ENCODE assay signal across 8 cellular contexts in genomic region chr16:29820271-29820701, GRCh38. TPM values are rescaled to one million over a fixed set of nuclear protein-coding genes. Genes with fewer than 3 reads are reported as not detected.
DNase-seq lines count a peak whose midpoint lies in the region; ATAC-seq, FAIRE-seq and TF ChIP-seq lines count a peak whose summit lies in the region.

TSS of gene MVP (plus strand) at chr16:29820462. CDS start at chr16:29830550, 10,088 bp downstream.

- ATAC-seq in pancreas (peak; percentile 45 to 67 (median 60)), HG03097 (IDR thresholded peaks at IDR 0.05; ENCODE audit: low FRiP score, unreplicated experiment) (no peak), HG02981 (IDR thresholded peaks at IDR 0.05; ENCODE audit: unreplicated experiment) (no peak)

- peak within 1 kb of the TSS; percentile 99 for H3K27ac Mint-ChIP-seq in activated naive CD4-positive, alpha-beta T cell treated with anti-CD3 and anti-CD28 coated beads, Interleukin-2, amount 50 U/mL, for 24 hours

- no peak for FAIRE-seq in pancreas (lab: Jason Lieb, UNC)

- H4K20me1 ChIP-seq in OCI-LY3 (ENCODE audit: insufficient read depth, low read length): peaks cover 12% of the 10 kb centered on the region; the same call in 1 of the 2 replicates

- peak within 1 kb of the TSS; percentile 93 for H3K4me3 ChIP-seq in AG04450 (ENCODE audit: low read depth, low read length)
- peak within 1 kb of the TSS; percentile 76 for H3K4me3 ChIP-seq in OCI-LY3 (ENCODE audit: low read length)
- peak within 1 kb of the TSS; percentile 48 to 77 (median 54) for H3K4me3 ChIP-seq in pancreas

- peak within 1 kb of the TSS; percentile 96 for H3K4me3 Mint-ChIP-seq in activated naive CD4-positive, alpha-beta T cell treated with anti-CD3 and anti-CD28 coated beads, Interleukin-2, amount 50 U/mL, for 24 hours

- TF ChIP-seq CTCF in AG04450 (IDR thresholded peaks at IDR 0.05; ENCODE audit: low read depth, low read length): no peak
- TF ChIP-seq CTCF in OCI-LY3 (IDR thresholded peaks at IDR 0.05; ENCODE audit: low read depth, low read length): no peak
- no peak for TF ChIP-seq CTCF in pancreas (IDR thresholded peaks at IDR 0.05)

- H3K36me3 ChIP-seq in OCI-LY3 (replicated peaks; ENCODE audit: low read depth, low read length) (peaks cover 35% of the 10 kb centered on the region), pancreas (peaks cover 0 to 8% (median 0%) of the 10 kb centered on the region in 3 donors)

- WGBS in pancreas, 2 donors: 0% methylated on average over 4 of the region's 4 CpGs

- no peaks in the 10 kb centered on the region for H3K9me3 Mint-ChIP-seq in activated naive CD4-positive, alpha-beta T cell treated with anti-CD3 and anti-CD28 coated beads, Interleukin-2, amount 50 U/mL, for 24 hours

- DNase-seq in AG04450 (ENCODE audit: low read depth, low spot score) (no peak), globus pallidus (ENCODE audit: low spot score) (peak; percentile 62), pancreas (peak; percentile 76 to 87 (median 80))

- peaks cover 28% of the 10 kb centered on the region for H3K4me1 ChIP-seq in OCI-LY3 (ENCODE audit: low read length)
- peaks cover 36 to 66% (median 50%) of the 10 kb centered on the region in 3 donors for H3K4me1 ChIP-seq in pancreas

- peaks cover 73% of the 10 kb centered on the region for H3K4me1 Mint-ChIP-seq in activated naive CD4-positive, alpha-beta T cell treated with anti-CD3 and anti-CD28 coated beads, Interleukin-2, amount 50 U/mL, for 24 hours

- TF ChIP-seq POLR2A in GM18526 (IDR thresholded peaks at IDR 0.05; ENCODE audit: extremely low read depth, insufficient read length): peak; percentile 62

- peaks cover 31% of the 10 kb centered on the region for H3K79me2 ChIP-seq in OCI-LY3 (ENCODE audit: low read length)

- H3K4me2 ChIP-seq in OCI-LY3 (ENCODE audit: low read length): peak within 1 kb of the TSS; percentile 83

- no peak within 1 kb of the TSS for H2AFZ ChIP-seq in OCI-LY3 (ENCODE audit: low read depth, low read length)

- H3K27ac ChIP-seq in AG04450 (ENCODE audit: low read depth, low read length): peak within 1 kb of the TSS; percentile 92
- peak within 1 kb of the TSS; percentile 51 for H3K27ac ChIP-seq in OCI-LY3 (ENCODE audit: low read length)
- peak within 1 kb of the TSS; percentile 63 to 93 (median 87) for H3K27ac ChIP-seq in pancreas

- no peaks in the 10 kb centered on the region for H3K27me3 Mint-ChIP-seq in activated naive CD4-positive, alpha-beta T cell treated with anti-CD3 and anti-CD28 coated beads, Interleukin-2, amount 50 U/mL, for 24 hours

- H3K9me3 ChIP-seq in AG04450 (ENCODE audit: control insufficient read depth, insufficient read depth, low read length): no peaks in the 10 kb centered on the region; the same call in 1 of the 2 replicates
- H3K9me3 ChIP-seq in OCI-LY3 (ENCODE audit: insufficient read depth, low read length): no peaks in the 10 kb centered on the region
- H3K9me3 ChIP-seq in pancreas: no peaks in the 10 kb centered on the region

- H3K27me3 ChIP-seq in AG04450 (ENCODE audit: control insufficient read depth, insufficient read depth, low read length): no peaks in the 10 kb centered on the region
- H3K27me3 ChIP-seq in OCI-LY3 (ENCODE audit: low read depth, low read length): no peaks in the 10 kb centered on the region
- no peaks in the 10 kb centered on the region for H3K27me3 ChIP-seq in pancreas

- peaks cover 13% of the 10 kb centered on the region for H3K36me3 Mint-ChIP-seq in activated naive CD4-positive, alpha-beta T cell treated with anti-CD3 and anti-CD28 coated beads, Interleukin-2, amount 50 U/mL, for 24 hours

- POLR2A ChIA-PET in AG04450 (lab: Yijun Ruan, JAX): interaction anchor here (0.8 to 1.1 kb wide), 5 partner anchors 8 to 80 kb away, joined by 3 to 5 read pairs (median 4); partner anchors contain the start of genes ASPHD1, PRRT2 and SEZ6L2

- CTCF ChIA-PET in AG04450 (lab: Charles Lee): interaction anchor here (1.2 to 5.6 kb wide), 2 partner anchors 12 to 28 kb away, joined by 3 to 41 read pairs; no protein-coding TSS in a partner anchor

- intact Hi-C loops in pancreas (cut with DNase I): no loop called here

- H3K9ac ChIP-seq in OCI-LY3 (ENCODE audit: low read length): peak within 1 kb of the TSS; percentile 49

RNA-seq across cellular contexts. Expression of gene MVP, which starts in this region (rescaled TPM):
- polyA plus RNA-seq in AG04450 (2011; rRNA removed) (251 and 321 TPM in 2 replicates), pancreas (100 to 1,000 TPM; 119 to 179 TPM)
- 629 and 988 TPM in 2 replicates for polyA minus RNA-seq in AG04450 (2011; rRNA and poly(A)+ RNA removed)
- total RNA-seq in pancreas: 100 to 1,000 TPM in 2 of 6 donors, 10 to 100 TPM in 4; 58.8 to 123 (median 77.5) TPM

Comparison
In these comparisons a context has a peak if more than half of its experiments do, and no peak if none do; other contexts are left out.
1. ATAC-seq: peak in pancreas (4 of 4); none in HG03097 (single experiment) and HG02981 (single experiment).
2. Peak in every context shown above with its lines, with median percentiles within 50 percentile points of each other: H3K27ac ChIP-seq and H3K4me3 ChIP-seq.